ENCODE assay signal across 1 cellular context in genomic region chr2:64766841-64767669, GRCh38.
TF ChIP-seq lines count a peak whose summit lies in the region.

No MANE protein-coding gene starts in this region.

TF ChIP-seq in HepG2, 621 proteins besides CTCF, POLR2A, EP300 and RAD21 (continued from another document):
- TF ChIP-seq SNAPC4 (CRISPR knock-in tag; IDR thresholded peaks at IDR 0.05) (no peak), IKZF1 (IDR thresholded peaks at IDR 0.05) (no peak), SP4 (CRISPR knock-in tag; IDR thresholded peaks at IDR 0.05) (no peak), ZFP62 (CRISPR knock-in tag; IDR thresholded peaks at IDR 0.05) (no peak), ZNF652 (CRISPR knock-in tag; IDR thresholded peaks at IDR 0.05; ENCODE audit: borderline replicate concordance, low read depth) (no peak), ZNF414 (CRISPR knock-in tag; IDR thresholded peaks at IDR 0.05) (no peak), ZHX1 (CRISPR knock-in tag; IDR thresholded peaks at IDR 0.05; ENCODE audit: low read depth) (no peak), ZNF530 (CRISPR knock-in tag; IDR thresholded peaks at IDR 0.05; ENCODE audit: low read depth) (no peak)
- TF ChIP-seq, protein P1, sequence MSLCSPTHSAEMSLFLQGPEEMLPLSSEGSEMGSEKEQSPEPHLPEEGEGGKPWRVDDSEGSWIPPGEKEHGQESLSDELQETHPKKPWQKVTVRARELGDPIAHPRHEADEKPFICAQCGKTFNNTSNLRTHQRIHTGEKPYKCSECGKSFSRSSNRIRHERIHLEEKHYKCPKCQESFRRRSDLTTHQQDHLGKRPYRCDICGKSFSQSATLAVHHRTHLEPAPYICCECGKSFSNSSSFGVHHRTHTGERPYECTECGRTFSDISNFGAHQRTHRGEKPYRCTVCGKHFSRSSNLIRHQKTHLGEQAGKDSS (CRISPR knock-in tag; IDR thresholded peaks at IDR 0.05; ENCODE audit: borderline replicate concordance, low read depth) = no peak
- TF ChIP-seq, protein P2, sequence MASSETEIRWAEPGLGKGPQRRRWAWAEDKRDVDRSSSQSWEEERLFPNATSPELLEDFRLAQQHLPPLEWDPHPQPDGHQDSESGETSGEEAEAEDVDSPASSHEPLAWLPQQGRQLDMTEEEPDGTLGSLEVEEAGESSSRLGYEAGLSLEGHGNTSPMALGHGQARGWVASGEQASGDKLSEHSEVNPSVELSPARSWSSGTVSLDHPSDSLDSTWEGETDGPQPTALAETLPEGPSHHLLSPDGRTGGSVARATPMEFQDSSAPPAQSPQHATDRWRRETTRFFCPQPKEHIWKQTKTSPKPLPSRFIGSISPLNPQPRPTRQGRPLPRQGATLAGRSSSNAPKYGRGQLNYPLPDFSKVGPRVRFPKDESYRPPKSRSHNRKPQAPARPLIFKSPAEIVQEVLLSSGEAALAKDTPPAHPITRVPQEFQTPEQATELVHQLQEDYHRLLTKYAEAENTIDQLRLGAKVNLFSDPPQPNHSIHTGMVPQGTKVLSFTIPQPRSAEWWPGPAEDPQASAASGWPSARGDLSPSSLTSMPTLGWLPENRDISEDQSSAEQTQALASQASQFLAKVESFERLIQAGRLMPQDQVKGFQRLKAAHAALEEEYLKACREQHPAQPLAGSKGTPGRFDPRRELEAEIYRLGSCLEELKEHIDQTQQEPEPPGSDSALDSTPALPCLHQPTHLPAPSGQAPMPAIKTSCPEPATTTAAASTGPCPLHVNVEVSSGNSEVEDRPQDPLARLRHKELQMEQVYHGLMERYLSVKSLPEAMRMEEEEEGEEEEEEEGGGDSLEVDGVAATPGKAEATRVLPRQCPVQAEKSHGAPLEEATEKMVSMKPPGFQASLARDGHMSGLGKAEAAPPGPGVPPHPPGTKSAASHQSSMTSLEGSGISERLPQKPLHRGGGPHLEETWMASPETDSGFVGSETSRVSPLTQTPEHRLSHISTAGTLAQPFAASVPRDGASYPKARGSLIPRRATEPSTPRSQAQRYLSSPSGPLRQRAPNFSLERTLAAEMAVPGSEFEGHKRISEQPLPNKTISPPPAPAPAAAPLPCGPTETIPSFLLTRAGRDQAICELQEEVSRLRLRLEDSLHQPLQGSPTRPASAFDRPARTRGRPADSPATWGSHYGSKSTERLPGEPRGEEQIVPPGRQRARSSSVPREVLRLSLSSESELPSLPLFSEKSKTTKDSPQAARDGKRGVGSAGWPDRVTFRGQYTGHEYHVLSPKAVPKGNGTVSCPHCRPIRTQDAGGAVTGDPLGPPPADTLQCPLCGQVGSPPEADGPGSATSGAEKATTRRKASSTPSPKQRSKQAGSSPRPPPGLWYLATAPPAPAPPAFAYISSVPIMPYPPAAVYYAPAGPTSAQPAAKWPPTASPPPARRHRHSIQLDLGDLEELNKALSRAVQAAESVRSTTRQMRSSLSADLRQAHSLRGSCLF (CRISPR knock-in tag; IDR thresholded peaks at IDR 0.05; ENCODE audit: borderline replicate concordance) = no peak
- TF ChIP-seq, protein P3, sequence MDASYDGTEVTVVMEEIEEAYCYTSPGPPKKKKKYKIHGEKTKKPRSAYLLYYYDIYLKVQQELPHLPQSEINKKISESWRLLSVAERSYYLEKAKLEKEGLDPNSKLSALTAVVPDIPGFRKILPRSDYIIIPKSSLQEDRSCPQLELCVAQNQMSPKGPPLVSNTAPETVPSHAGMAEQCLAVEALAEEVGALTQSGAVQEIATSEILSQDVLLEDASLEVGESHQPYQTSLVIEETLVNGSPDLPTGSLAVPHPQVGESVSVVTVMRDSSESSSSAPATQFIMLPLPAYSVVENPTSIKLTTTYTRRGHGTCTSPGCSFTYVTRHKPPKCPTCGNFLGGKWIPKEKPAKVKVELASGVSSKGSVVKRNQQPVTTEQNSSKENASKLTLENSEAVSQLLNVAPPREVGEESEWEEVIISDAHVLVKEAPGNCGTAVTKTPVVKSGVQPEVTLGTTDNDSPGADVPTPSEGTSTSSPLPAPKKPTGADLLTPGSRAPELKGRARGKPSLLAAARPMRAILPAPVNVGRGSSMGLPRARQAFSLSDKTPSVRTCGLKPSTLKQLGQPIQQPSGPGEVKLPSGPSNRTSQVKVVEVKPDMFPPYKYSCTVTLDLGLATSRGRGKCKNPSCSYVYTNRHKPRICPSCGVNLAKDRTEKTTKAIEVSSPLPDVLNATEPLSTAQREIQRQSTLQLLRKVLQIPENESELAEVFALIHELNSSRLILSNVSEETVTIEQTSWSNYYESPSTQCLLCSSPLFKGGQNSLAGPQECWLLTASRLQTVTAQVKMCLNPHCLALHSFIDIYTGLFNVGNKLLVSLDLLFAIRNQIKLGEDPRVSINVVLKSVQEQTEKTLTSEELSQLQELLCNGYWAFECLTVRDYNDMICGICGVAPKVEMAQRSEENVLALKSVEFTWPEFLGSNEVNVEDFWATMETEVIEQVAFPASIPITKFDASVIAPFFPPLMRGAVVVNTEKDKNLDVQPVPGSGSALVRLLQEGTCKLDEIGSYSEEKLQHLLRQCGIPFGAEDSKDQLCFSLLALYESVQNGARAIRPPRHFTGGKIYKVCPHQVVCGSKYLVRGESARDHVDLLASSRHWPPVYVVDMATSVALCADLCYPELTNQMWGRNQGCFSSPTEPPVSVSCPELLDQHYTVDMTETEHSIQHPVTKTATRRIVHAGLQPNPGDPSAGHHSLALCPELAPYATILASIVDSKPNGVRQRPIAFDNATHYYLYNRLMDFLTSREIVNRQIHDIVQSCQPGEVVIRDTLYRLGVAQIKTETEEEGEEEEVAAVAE (CRISPR knock-in tag; IDR thresholded peaks at IDR 0.05; ENCODE audit: borderline replicate concordance) = no peak
